ENCODE assay signal across 8 cellular contexts in the genomic region with DNA sequence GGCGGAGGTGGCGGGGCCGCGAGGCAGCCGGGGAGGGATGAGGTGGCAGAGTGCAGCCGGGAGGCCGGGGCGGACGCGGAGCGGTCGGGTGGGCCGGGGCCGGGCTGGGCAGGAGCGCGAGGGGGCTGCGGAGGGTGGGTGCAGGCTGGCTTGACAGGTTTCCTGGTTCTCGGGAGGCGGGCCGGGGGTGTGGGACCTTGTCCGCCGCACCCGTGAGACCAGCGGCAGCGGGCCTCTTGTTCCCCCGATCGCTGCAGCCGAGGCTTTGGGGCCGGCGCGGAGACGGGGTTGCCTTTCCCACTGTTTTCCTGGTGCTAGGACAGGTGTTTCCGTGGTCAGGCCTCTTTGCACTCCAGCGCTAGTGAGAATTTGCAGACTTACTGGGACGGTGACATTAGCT. TPM values are rescaled to one million over a fixed set of nuclear protein-coding genes. Genes with fewer than 3 reads are reported as not detected.
DNase-seq lines count a peak whose midpoint lies in the region; ATAC-seq and TF ChIP-seq lines count a peak whose summit lies in the region.
"Not testable (repeated sequence)": the region's sequence is repeated elsewhere in the genome, so short reads cannot be mapped to it uniquely, and the experiment has no call there.

No MANE protein-coding gene starts in this region.

- peak; percentile 16 for ATAC-seq in GM19455 (IDR thresholded peaks at IDR 0.05; ENCODE audit: unreplicated experiment)
- ATAC-seq in HG03439 (IDR thresholded peaks at IDR 0.05; ENCODE audit: unreplicated experiment) = peak; percentile 15

- H3K4me3 ChIP-seq in NT2/D1 (ENCODE audit: insufficient read length, low read depth) (peak overlapping the region; percentile 71), endocrine pancreas (ENCODE audit: control insufficient read depth, insufficient read depth, low read length) (peak overlapping the region; percentile 93), lower leg skin (ENCODE audit: low read depth, poor library complexity, severe bottlenecking) (peak overlapping the region; percentile 88)

- not testable (repeated sequence) for H3K27me3 ChIP-seq in NT2/D1 (ENCODE audit: insufficient read depth, insufficient read length); endocrine pancreas (ENCODE audit: control insufficient read depth, insufficient read depth, low read length)

- DNase-seq in C1 segment of cervical spinal cord (lab: John Stamatoyannopoulos, UW) (peak in 11 of 14 donors; percentile 8 to 53 (median 27)), NT2/D1 (ENCODE audit: low read depth, low spot score) (peak; percentile 23), activated T-cell treated with anti-CD3 and anti-CD28 coated beads for 48 hours (ENCODE audit: low read depth) (peak; percentile 15), lower leg skin (ENCODE audit: low spot score in 2 of 2) (peak in 1 of 2 donors; percentile 88)
- DNase-seq in stimulated activated CD4-positive, alpha-beta T cell treated with anti-CD3 and anti-CD28 coated beads, Interleukin-12 subunit alpha, Interleukin-12 subunit beta, amount 100 ng/mL, for 48 hours (ENCODE audit: low read depth in 2 of 3, low spot score in 1 of 3) = peak in 2 of 3 donors; percentile 3

- TF ChIP-seq POLR2A in lower leg skin (IDR thresholded peaks at IDR 0.05) = not testable (repeated sequence)

- WGBS in lower leg skin, 2 donors = 0 to 2% methylated on average over 5 to 10 of the region's 35 CpGs

- intact Hi-C loops in lower leg skin (cut with DNase I; ENCODE audit: low total_unique reads) = loop anchor here (5.0 kb wide), 1 partner anchor 409 kb away; no protein-coding TSS in a partner anchor

- TF ChIP-seq CTCF in lower leg skin (IDR thresholded peaks at IDR 0.05) = not testable (repeated sequence)

- not testable (repeated sequence) for H3K4me1 ChIP-seq in NT2/D1 (ENCODE audit: insufficient read depth, insufficient read length); endocrine pancreas (ENCODE audit: control insufficient read depth, insufficient read depth, low read length)

- not testable (repeated sequence) for H3K9me3 ChIP-seq in NT2/D1 (ENCODE audit: insufficient read depth, low read length); endocrine pancreas (ENCODE audit: control insufficient read depth, low read length)

- peak overlapping the region; percentile 76 for H3K9ac ChIP-seq in NT2/D1 (ENCODE audit: insufficient read length, low read depth)
- peak overlapping the region; percentile 60 for H3K9ac ChIP-seq in endocrine pancreas (ENCODE audit: control insufficient read depth, insufficient read depth, low read length)

- H3K36me3 ChIP-seq in NT2/D1 (ENCODE audit: insufficient read depth, insufficient read length, low read length); endocrine pancreas (ENCODE audit: control insufficient read depth, insufficient read depth, low read length): not testable (repeated sequence)

RNA-seq across cellular contexts. Expression of a gene that starts 32.3 kb away (rescaled TPM):
- total RNA-seq in lower leg skin = 10 to 100 TPM; 11.0 to 34.1 (median 25.1) TPM

RNA-seq across cellular contexts. Expression of a gene that starts 47.9 kb away (rescaled TPM):
- total RNA-seq in lower leg skin = 10 to 100 TPM in 1 of 4 donors, 1 to 10 TPM in 3; 3.9 to 12.0 (median 7.2) TPM
